ENCODE assay signal across 7 cellular contexts in the genomic region with DNA sequence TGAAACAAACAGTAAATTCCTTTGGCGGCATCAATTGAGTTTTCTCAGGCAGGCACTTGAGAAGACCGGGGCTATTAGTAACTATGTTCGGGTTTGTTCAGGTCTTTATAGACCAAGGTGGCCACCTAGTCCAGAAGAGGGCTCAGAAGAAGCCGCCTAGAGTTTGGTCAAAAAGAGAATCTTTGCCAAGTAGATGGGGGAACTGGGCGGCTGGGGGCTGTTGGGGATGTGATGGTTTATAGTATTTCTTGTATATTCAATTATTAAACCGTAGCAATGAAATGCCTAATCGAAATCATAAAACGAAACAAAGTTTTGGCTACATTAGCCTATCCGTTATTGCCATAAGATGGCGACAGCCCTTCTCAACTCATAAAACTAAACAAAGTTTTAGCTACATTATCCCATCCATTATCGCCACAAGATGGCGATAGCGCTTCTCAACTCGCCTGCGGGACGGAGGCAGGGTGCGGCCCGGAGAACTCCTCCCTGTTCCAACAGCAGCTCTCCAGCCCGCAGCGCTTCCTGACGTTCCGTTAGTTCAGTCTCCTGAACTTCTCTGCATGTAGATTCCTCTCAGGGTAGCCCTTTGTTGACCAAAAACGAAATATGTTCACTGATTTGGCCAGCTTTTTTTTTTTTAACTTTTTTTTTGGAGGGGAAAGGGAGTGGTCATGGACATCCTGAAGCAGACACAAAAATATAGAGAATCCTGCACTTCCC.
A peak's percentile ranks its signal among the peaks of the same experiment; 100 is the strongest.
DNase-seq lines count a peak whose midpoint lies in the region; ATAC-seq and TF ChIP-seq lines count a peak whose summit lies in the region.

No MANE protein-coding gene starts in this region.

- POLR2A ChIA-PET in activated CD4-positive, alpha-beta T cell treated with anti-CD3 and anti-CD28 coated beads for 36 hours (lab: Charles Lee) = interaction anchor here (0.6 to 1.1 kb wide), 5 partner anchors 19 to 1740 kb away, joined by 3 to 14 read pairs (median 7); a partner anchor contains a TSS

- H3K27ac ChIP-seq in coronary artery = peak overlapping the region; percentile 41 to 71

- DNase-seq in GM13976 (ENCODE audit: low spot score) (peak; percentile 67), NCI-H2227 (lab: John Stamatoyannopoulos, UW; ENCODE audit: unreplicated experiment) (peak; percentile 90), coronary artery (ENCODE audit: low spot score) (peak; percentile 89), lower leg skin (ENCODE audit: low spot score in 2 of 2) (peak; percentile 93 to 96)
- DNase-seq in activated CD4-positive, alpha-beta T cell treated with anti-CD3 and anti-CD28 coated beads for 36 hours = peak; percentile 89
- peak; percentile 66 to 78 for DNase-seq in stimulated activated CD4-positive, alpha-beta T cell treated with anti-CD3 and anti-CD28 coated beads, Interleukin-4, amount 100 ng/mL, for 48 hours (ENCODE audit: low read depth in 2 of 2)

- 18 to 19% methylated on average over 23 of the region's 23 CpGs for WGBS in lower leg skin, 2 donors

- no peaks in the 10 kb centered on the region for H3K27me3 Mint-ChIP-seq in activated CD4-positive, alpha-beta T cell treated with anti-CD3 and anti-CD28 coated beads for 36 hours

- H3K4me3 ChIP-seq in coronary artery (peak overlapping the region; percentile 57), lower leg skin (ENCODE audit: low read depth, poor library complexity, severe bottlenecking) (no peak overlapping the region)

- no peak for TF ChIP-seq POLR2A in lower leg skin (IDR thresholded peaks at IDR 0.05)

- in situ Hi-C loops in GM13976 (cut with MboI; ENCODE audit: low sequenced_read_pairs, unreplicated experiment) = no loop called here

- no peaks in the 10 kb centered on the region for H3K9me3 Mint-ChIP-seq in activated CD4-positive, alpha-beta T cell treated with anti-CD3 and anti-CD28 coated beads for 36 hours (ENCODE audit: low read depth)

- peak; percentile 83 for TF ChIP-seq CTCF in GM13976 (IDR thresholded peaks at IDR 0.05; ENCODE audit: borderline replicate concordance, control extremely low read depth, extremely low read depth, insufficient read depth, missing control alignments)
- peak; percentile 70 for TF ChIP-seq CTCF in coronary artery (IDR thresholded peaks at IDR 0.05)
- peak in 1 of 3 donors; percentile 40 for TF ChIP-seq CTCF in lower leg skin (IDR thresholded peaks at IDR 0.05)

- intact Hi-C loops in activated CD4-positive, alpha-beta T cell treated with anti-CD3 and anti-CD28 coated beads for 36 hours (cut with DNase I, micrococcal nuclease) = loop anchor here (1.0 to 2.0 kb wide), 3 partner anchors 31 to 520 kb away; no protein-coding TSS in a partner anchor
- intact Hi-C loops in lower leg skin (cut with DNase I; ENCODE audit: low total_unique reads) = no loop called here

- ATAC-seq in HG02763 (IDR thresholded peaks at IDR 0.05; ENCODE audit: unreplicated experiment) = peak; percentile 54
- ATAC-seq in activated CD4-positive, alpha-beta T cell treated with anti-CD3 and anti-CD28 coated beads for 36 hours = peak; percentile 74

- no peaks in the 10 kb centered on the region for H3K36me3 Mint-ChIP-seq in activated CD4-positive, alpha-beta T cell treated with anti-CD3 and anti-CD28 coated beads for 36 hours (ENCODE audit: low read depth)

- CTCF ChIA-PET in activated CD4-positive, alpha-beta T cell treated with anti-CD3 and anti-CD28 coated beads for 36 hours (lab: Charles Lee) = interaction anchor here (0.5 to 1.6 kb wide), 14 partner anchors 9 to 954 kb away, joined by 3 to 10 read pairs (median 5); a partner anchor contains a TSS

- peak overlapping the region; percentile 68 for H3K4me3 Mint-ChIP-seq in activated CD4-positive, alpha-beta T cell treated with anti-CD3 and anti-CD28 coated beads for 36 hours

- peak overlapping the region; percentile 67 for H3K27ac Mint-ChIP-seq in activated CD4-positive, alpha-beta T cell treated with anti-CD3 and anti-CD28 coated beads for 36 hours

- H3K4me1 Mint-ChIP-seq in activated CD4-positive, alpha-beta T cell treated with anti-CD3 and anti-CD28 coated beads for 36 hours = peaks cover 20% of the 10 kb centered on the region
